Comparison of ENCODE assay signal across 10 cellular contexts in the genomic region with DNA sequence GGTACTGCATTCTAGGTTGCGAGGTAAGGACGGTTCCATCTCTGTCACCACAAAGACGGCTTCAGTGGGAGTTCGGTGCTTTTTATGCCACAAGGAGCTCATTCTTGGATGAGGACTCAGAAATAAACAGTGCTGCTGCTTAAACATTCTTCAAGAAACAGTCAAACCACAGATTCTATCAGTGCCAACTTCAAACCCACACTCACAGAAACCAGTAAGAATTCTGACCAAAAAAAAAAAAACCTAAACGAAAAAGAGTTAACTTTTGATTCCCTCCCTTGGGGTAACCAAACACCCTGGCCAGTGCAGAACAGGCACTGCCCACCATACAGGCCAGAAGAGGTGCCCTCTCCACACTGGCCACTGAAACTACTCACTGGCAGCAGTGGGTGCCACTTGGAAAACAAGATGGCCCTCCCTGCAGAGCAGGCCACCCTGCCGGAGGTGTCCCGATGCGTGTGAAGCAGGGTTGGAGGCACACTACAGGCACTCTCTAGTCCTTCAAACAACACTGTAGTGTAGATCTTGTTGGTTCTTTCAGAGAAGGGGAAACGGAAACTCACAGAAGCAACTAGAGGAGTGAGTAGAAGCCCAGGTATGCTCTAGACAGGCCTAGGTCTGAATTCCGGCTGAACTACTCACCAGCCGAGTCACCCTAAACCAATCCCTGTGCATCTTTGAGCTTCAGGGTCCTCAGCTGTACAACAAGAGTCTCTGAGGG.
A peak's percentile ranks its signal among the peaks of the same experiment; 100 is the strongest.
DNase-seq lines count a peak whose midpoint lies in the region; ATAC-seq and TF ChIP-seq lines count a peak whose summit lies in the region.
"Had no signal": no experiment of that assay in that cellular context is flagged by ENCODE, and none has a peak within 500 bp of the region (broad histone marks: within the 10 kb centered on the region; RNA-seq: fewer than 3 reads in every experiment).

No MANE protein-coding gene starts in this region.

- no peaks in the 10 kb centered on the region for H3K9me3 Mint-ChIP-seq in CD4-positive, alpha-beta T cell
- H3K9me3 Mint-ChIP-seq in activated naive CD4-positive, alpha-beta T cell treated with anti-CD3 and anti-CD28 coated beads, Interleukin-2, amount 50 U/mL, for 72 hours, result peaks cover 0 to 4% of the 10 kb centered on the region in 2 donors
- H3K9me3 Mint-ChIP-seq: neural crest cell had no signal

- H3K4me1 Mint-ChIP-seq in CD4-positive, alpha-beta T cell (ENCODE audit: low read depth), result peaks cover 88% of the 10 kb centered on the region
- H3K4me1 Mint-ChIP-seq: neural crest cell had no signal

- H3K27ac ChIP-seq in CD4-positive, alpha-beta T cell (ENCODE audit: low read depth, low read length), result peak overlapping the region; percentile 58

- intact Hi-C loops in CD4-positive, alpha-beta T cell (cut with DNase I, micrococcal nuclease), result loop anchor here (2.0 to 10.0 kb wide), 4 partner anchors 18 to 98 kb away; a partner anchor contains a TSS

- no peaks in the 10 kb centered on the region for H3K27me3 Mint-ChIP-seq in CD4-positive, alpha-beta T cell

- POLR2A ChIA-PET in CD4-positive, alpha-beta T cell (lab: Charles Lee), result interaction anchor here (0.5 to 1.8 kb wide), 10 partner anchors 11 to 601 kb away, joined by 3 to 9 read pairs (median 4); a partner anchor contains a TSS

- H3K27ac Mint-ChIP-seq in CD4-positive, alpha-beta T cell, result peak overlapping the region; percentile 95
- H3K27ac Mint-ChIP-seq in activated naive CD4-positive, alpha-beta T cell treated with anti-CD3 and anti-CD28 coated beads, Interleukin-2, amount 50 U/mL, for 72 hours, result peak overlapping the region; percentile 79 to 92

- peak; percentile 60 for ATAC-seq in CD4-positive, alpha-beta T cell (ENCODE audit: poor library complexity)
- peak; percentile 69 to 71 for ATAC-seq in activated naive CD4-positive, alpha-beta T cell treated with anti-CD3 and anti-CD28 coated beads, Interleukin-2, amount 50 U/mL, for 72 hours
- ATAC-seq in omental fat pad (ENCODE audit: low FRiP score) (no peak), HG02798 (IDR thresholded peaks at IDR 0.05; ENCODE audit: poor library complexity, unreplicated experiment) (no peak)

- CTCF ChIA-PET in CD4-positive, alpha-beta T cell (lab: Charles Lee), result no interaction called here

- H3K4me3 Mint-ChIP-seq in CD4-positive, alpha-beta T cell, result peak overlapping the region; percentile 55
- H3K4me3 Mint-ChIP-seq: neural crest cell had no signal

- no peaks in the 10 kb centered on the region for H3K36me3 Mint-ChIP-seq in CD4-positive, alpha-beta T cell (ENCODE audit: low read depth)
- H3K36me3 Mint-ChIP-seq in activated naive CD4-positive, alpha-beta T cell treated with anti-CD3 and anti-CD28 coated beads, Interleukin-2, amount 50 U/mL, for 72 hours, result peaks cover 0 to 5% of the 10 kb centered on the region in 2 donors

- peak in 6 of 10 experiments; percentile 11 to 43 (median 24) for DNase-seq in CD4-positive, alpha-beta T cell
- DNase-seq in M059J (ENCODE audit: low read depth) (peak; percentile 96), kidney glomerular epithelial cell (lab: John Stamatoyannopoulos, UW) (peak; percentile 75), AML-193 (lab: John Stamatoyannopoulos, UW) (no peak), NCI-H2171 (lab: John Stamatoyannopoulos, UW) (no peak), omental fat pad (ENCODE audit: low spot score) (no peak)
- DNase-seq in activated naive CD4-positive, alpha-beta T cell treated with anti-CD3 and anti-CD28 coated beads, Interleukin-2, amount 50 U/mL, for 72 hours (ENCODE audit: low spot score in 2 of 2), result peak in 1 of 2 donors; percentile 69
- DNase-seq: NCI-H1092 had no signal

- H3K27me3 ChIP-seq in CD4-positive, alpha-beta T cell (ENCODE audit: control insufficient read depth, insufficient read depth, low read length), result no peaks in the 10 kb centered on the region

- no peak for TF ChIP-seq CTCF in CD4-positive, alpha-beta T cell (IDR thresholded peaks at IDR 0.05)
- no peak for TF ChIP-seq CTCF in omental fat pad (IDR thresholded peaks at IDR 0.05)

- H3K9me3 ChIP-seq in CD4-positive, alpha-beta T cell (ENCODE audit: control insufficient read depth, low read length), result no peaks in the 10 kb centered on the region

Comparison
In these comparisons a context has a peak if more than half of its experiments do, and no peak if none do; other contexts are left out.
1. ATAC-seq: peak in CD4-positive, alpha-beta T cell (single experiment) and activated naive CD4-positive, alpha-beta T cell treated with anti-CD3 and anti-CD28 coated beads, Interleukin-2, amount 50 U/mL, for 72 hours (2 of 2); none in omental fat pad (single experiment) and HG02798 (single experiment).
2. DNase-seq: peak in CD4-positive, alpha-beta T cell (6 of 10), M059J (single experiment) and kidney glomerular epithelial cell (single experiment); none in AML-193 (0 of 2), NCI-H2171 (single experiment) and omental fat pad (single experiment).